ENCODE assay signal across 28 cellular contexts in the genomic region with DNA sequence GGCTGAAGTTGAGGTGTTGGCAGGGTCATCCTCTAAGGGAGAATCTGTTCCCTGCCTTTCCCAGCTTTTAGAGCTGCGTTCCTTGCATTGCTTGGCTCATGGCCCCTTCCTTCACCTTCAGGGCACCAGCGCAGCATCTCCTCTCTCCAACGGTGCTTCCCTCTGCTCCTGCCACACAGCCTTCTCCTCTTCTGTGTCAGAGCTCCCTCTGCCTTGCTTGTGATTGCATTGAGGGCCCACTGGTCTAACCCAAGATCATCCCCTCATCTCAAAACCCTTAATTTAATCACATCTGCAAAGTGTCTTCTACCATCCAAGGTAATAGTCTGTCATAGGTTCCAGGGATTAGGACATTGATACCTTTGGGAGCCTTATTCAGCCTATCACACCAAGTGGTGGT.
DNase-seq lines count a peak whose midpoint lies in the region; ATAC-seq, FAIRE-seq and TF ChIP-seq lines count a peak whose summit lies in the region.
"Had no signal": no experiment of that assay in that cellular context is flagged by ENCODE, and none has a peak within 500 bp of the region (broad histone marks: within the 10 kb centered on the region; RNA-seq: fewer than 3 reads in every experiment).

No MANE protein-coding gene starts in this region.

- H3K79me1 ChIP-seq in H1 (ENCODE audit: low read depth, low read length) = no peaks in the 10 kb centered on the region

- H4K91ac ChIP-seq in H1 (replicated peaks; ENCODE audit: insufficient read length, low read length) = no peak overlapping the region

- H3K4ac ChIP-seq in H1 (replicated peaks; ENCODE audit: insufficient read length, low read depth, low read length) = no peak overlapping the region

- CTCF ChIA-PET in A549 (lab: Yijun Ruan, JAX) = interaction anchor here (0.8 to 6.8 kb wide), 3 partner anchors 76 to 114 kb away, joined by 3 to 24 read pairs (median 5); no protein-coding TSS in a partner anchor
- CTCF ChIA-PET in H1 (lab: Charles Lee; ENCODE audit: partially characterized antibody) = interaction anchor here (0.5 to 3.1 kb wide), 5 partner anchors 10 to 764 kb away, joined by 3 to 13 read pairs (median 3); no protein-coding TSS in a partner anchor

- ATAC-seq in A549 = peak; percentile 32 to 69; a peak in 3 of 6 replicates
- ATAC-seq: left lobe of liver, psoas muscle had no signal

- no peak overlapping the region for H3K14ac ChIP-seq in H1 (ENCODE audit: insufficient read length)

- TF ChIP-seq CTCF in A549 (IDR thresholded peaks at IDR 0.05) (0 out of 3 replicates have a peak, but pooled peaks have one; percentile 8), GM12864 (IDR thresholded peaks at IDR 0.05; ENCODE audit: low read depth, low read length, missing control alignments) (peak; percentile 4), H1 (IDR thresholded peaks at IDR 0.05; ENCODE audit: control extremely low read depth in 1 of 3, insufficient read depth in 1 of 3, low read depth in 1 of 3, low read length in 3 of 3) (peak in 2 of 3 experiments; percentile 19 to 24; a peak in 2 of 4 replicates)

- H3K9me3 ChIP-seq in A549 (no peaks in the 10 kb centered on the region), H1 (ENCODE audit: insufficient read depth in 2 of 2, low read depth in 1 of 2, low read length in 1 of 2) (0 out of 4 replicates have a peak, but pooled peaks cover 0 to 3% of the 10 kb centered on the region in 2 experiments)
- H3K9me3 ChIP-seq: psoas muscle, sigmoid colon, stomach had no signal

- no peak overlapping the region for H2BK5ac ChIP-seq in H1 (ENCODE audit: low read depth, low read length)

- TF ChIP-seq POLR2A in A549 (IDR thresholded peaks at IDR 0.05; ENCODE audit: low read length) = no peak
- TF ChIP-seq POLR2A in H1 (IDR thresholded peaks at IDR 0.05; ENCODE audit: control extremely low read depth in 1 of 2, low read depth in 2 of 2, low read length in 2 of 2) = no peak

- no peak overlapping the region for H4K5ac ChIP-seq in H1 (ENCODE audit: insufficient read length, low read depth, low read length)

- TF ChIP-seq EP300 in A549 (IDR thresholded peaks at IDR 0.05) (no peak), H1 (IDR thresholded peaks at IDR 0.05; ENCODE audit: borderline replicate concordance in 1 of 2, low read depth in 2 of 2, low read length in 2 of 2) (no peak)

- H3K27me3 ChIP-seq in H1 (replicated peaks in 1 of 4; ENCODE audit: control insufficient read depth in 3 of 4, extremely low read depth in 1 of 4, insufficient read depth in 3 of 4, low read length in 3 of 4) = no peaks in the 10 kb centered on the region; a peak in 2 of 7 replicates

- no peak overlapping the region for H2AK5ac ChIP-seq in H1 (ENCODE audit: low read depth, low read length)

- peak; percentile 24 to 49; a peak in 2 of 5 replicates for TF ChIP-seq RAD21 in A549 (conservative IDR thresholded peaks at IDR 0.05 in 1 of 2, IDR thresholded peaks at IDR 0.05 in 1 of 2)
- TF ChIP-seq RAD21 in H1 (IDR thresholded peaks at IDR 0.05 in 1 of 2, conservative IDR thresholded peaks at IDR 0.05 in 1 of 2; ENCODE audit: low read depth in 2 of 2, low read length in 2 of 2) = peak; percentile 45 to 63

- H3K36me3 ChIP-seq in H1 (ENCODE audit: control insufficient read depth in 2 of 4, insufficient read depth in 4 of 4, low read length in 3 of 4) = no peaks in the 10 kb centered on the region; a peak in 1 of 8 replicates
- H3K36me3 ChIP-seq: sigmoid colon, stomach had no signal

- H3K4me2 ChIP-seq in A549 = no peak overlapping the region
- no peak overlapping the region for H3K4me2 ChIP-seq in H1 (ENCODE audit: insufficient read depth in 1 of 2, low read depth in 2 of 2, low read length in 2 of 2)

- H3K9ac ChIP-seq in H1 (replicated peaks in 1 of 4; ENCODE audit: extremely low read depth in 1 of 4, low read depth in 3 of 4, low read length in 3 of 4) = no peak overlapping the region

- H2BK20ac ChIP-seq in H1 (ENCODE audit: low read length) = no peak overlapping the region

- FAIRE-seq in A549 (lab: Jason Lieb, UNC) = no peak
- no peak for FAIRE-seq in H1 (lab: Jason Lieb, UNC)
- FAIRE-seq: colon, GM18507, islet of Langerhans, urothelium cell line had no signal

- POLR2A ChIA-PET in A549 (lab: Yijun Ruan, JAX) (no interaction called here), H1 (lab: Charles Lee; ENCODE audit: partially characterized antibody) (no interaction called here)

- H3K4me3 ChIP-seq in A549 (no peak overlapping the region), GM12864 (ENCODE audit: low read depth, low read length) (no peak overlapping the region), H1 (ENCODE audit: extremely low read depth in 1 of 4, insufficient read depth in 2 of 4, low read depth in 3 of 4, low read length in 4 of 4) (no peak overlapping the region)
- H3K4me3 ChIP-seq: psoas muscle, sigmoid colon, stomach had no signal

- H3K23ac ChIP-seq in H1 (ENCODE audit: insufficient read length) = no peak overlapping the region

- DNase-seq in A549 (ENCODE audit: low read depth in 1 of 2, low spot score in 1 of 2) = peak in 1 of 2 experiments; percentile 5
- no peak for DNase-seq in GM12864 (ENCODE audit: low read depth)
- DNase-seq in OCI-M1 (lab: John Stamatoyannopoulos, UW) = peak; percentile 21
- no peak for DNase-seq in H1 (ENCODE audit: low read depth in 1 of 2, low spot score in 2 of 2)
- no peak for DNase-seq in NCI-H2227 treated with DMSO at 0.1 percent for 48 hours (lab: John Stamatoyannopoulos, UW)
- DNase-seq in hypothalamus (lab: John Stamatoyannopoulos, UW) = no peak
- DNase-seq in NCI-H446 (lab: John Stamatoyannopoulos, UW) = no peak
- DNase-seq: activated CD4-positive, alpha-beta T cell treated with anti-CD3 and anti-CD28 coated beads for 48 hours; activated CD8-positive, alpha-beta memory T cell treated with anti-CD3 and anti-CD28 coated beads for 24 hours; activated effector memory CD4-positive, alpha-beta T cell treated with Interleukin-2 at 50 U/mL for 16 hours; activated T-cell treated with anti-CD3 and anti-CD28 coated beads for 4 hours; GDM1; glutamatergic neuron; H7; NCI-H1436; NCI-H2081; NCI-H226; NCI-H748 treated with DMSO at 0.1 percent for 48 hours; psoas muscle; sigmoid colon; stimulated activated CD4-positive, alpha-beta T cell treated with anti-CD3 and anti-CD28 coated beads, Interleukin-12 subunit alpha, Interleukin-12 subunit beta, amount 100 ng/mL, for 4 hours; stimulated activated CD4-positive, alpha-beta T cell treated with anti-CD3 and anti-CD28 coated beads, Interleukin-2, amount 100 ng/mL, for 48 hours; stomach had no signal

- H2BK120ac ChIP-seq in H1 (replicated peaks; ENCODE audit: low read depth, low read length) = no peak overlapping the region

- no peak overlapping the region for H2BK12ac ChIP-seq in H1 (ENCODE audit: low read depth, low read length)

- H3K18ac ChIP-seq in H1 (ENCODE audit: extremely low read depth, low read length) = no peak overlapping the region

- H3K4me1 ChIP-seq in A549 (no peaks in the 10 kb centered on the region), H1 (replicated peaks in 1 of 4; ENCODE audit: control insufficient read depth in 3 of 4, insufficient read depth in 4 of 4, low read length in 3 of 4) (peaks cover 0 to 12% (median 8%) of the 10 kb centered on the region in 4 experiments; a peak in 4 of 7 replicates)

- H3K27ac ChIP-seq in A549 (no peak overlapping the region), H1 (ENCODE audit: low read depth, low read length) (no peak overlapping the region)
- H3K27ac ChIP-seq: psoas muscle, sigmoid colon, stomach had no signal

- no peak overlapping the region for H2BK15ac ChIP-seq in H1 (ENCODE audit: low read length)

- H3K79me2 ChIP-seq in H1 (ENCODE audit: control insufficient read depth in 1 of 2, insufficient read depth in 2 of 2, low read length in 2 of 2) = no peaks in the 10 kb centered on the region

- 67% methylated on average over 3 of the region's 3 CpGs for WGBS in A549 (ENCODE audit: missing lambda C conversion rate)
- 85% methylated on average over 3 of the region's 3 CpGs; no CpG with 5 or more reads in 1 of the 2 experiments for WGBS in H1 (ENCODE audit: extremely low coverage in 1 of 2, insufficient coverage in 1 of 2, insufficient read length in 1 of 2, insufficient replicate concordance in 2 of 2, low coverage in 1 of 2, low lambda C conversion rate in 2 of 2, missing lambda C conversion rate in 1 of 2), 2 experiments

- no peak overlapping the region for H4K8ac ChIP-seq in H1 (ENCODE audit: extremely low read depth, insufficient read depth, low read length)

- no peak overlapping the region for H3K56ac ChIP-seq in H1 (replicated peaks; ENCODE audit: insufficient read length, low read depth, low read length)

- H2AFZ ChIP-seq in H1 (ENCODE audit: low read length) = no peak overlapping the region

- H4K20me1 ChIP-seq in H1 (replicated peaks in 1 of 2; ENCODE audit: control insufficient read depth in 1 of 2, insufficient read depth in 2 of 2, low read length in 2 of 2) = no peaks in the 10 kb centered on the region

- H3K23me2 ChIP-seq in H1 (ENCODE audit: low read depth, low read length) = no peaks in the 10 kb centered on the region

TF ChIP-seq in A549, 52 proteins besides CTCF, POLR2A, EP300 and RAD21 (continues in another document):
- TF ChIP-seq SMC3 (IDR thresholded peaks at IDR 0.05) = 0 out of 3 replicates have a peak, but pooled peaks have one; percentile 23
- no peak for TF ChIP-seq CBX2 (IDR thresholded peaks at IDR 0.05; ENCODE audit: borderline replicate concordance, low read depth)
- no peak for TF ChIP-seq JUN (IDR thresholded peaks at IDR 0.05)
- TF ChIP-seq ZFP36 (IDR thresholded peaks at IDR 0.05; ENCODE audit: borderline replicate concordance, partially characterized antibody) = no peak
- TF ChIP-seq, protein P1, sequence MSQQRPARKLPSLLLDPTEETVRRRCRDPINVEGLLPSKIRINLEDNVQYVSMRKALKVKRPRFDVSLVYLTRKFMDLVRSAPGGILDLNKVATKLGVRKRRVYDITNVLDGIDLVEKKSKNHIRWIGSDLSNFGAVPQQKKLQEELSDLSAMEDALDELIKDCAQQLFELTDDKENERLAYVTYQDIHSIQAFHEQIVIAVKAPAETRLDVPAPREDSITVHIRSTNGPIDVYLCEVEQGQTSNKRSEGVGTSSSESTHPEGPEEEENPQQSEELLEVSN (IDR thresholded peaks at IDR 0.05; ENCODE audit: borderline replicate concordance, low read depth) = no peak

TF ChIP-seq in H1, 55 proteins besides CTCF, POLR2A, EP300 and RAD21 (continues in another document):
- no peak for TF ChIP-seq BACH1 (IDR thresholded peaks at IDR 0.05; ENCODE audit: low read length)
- TF ChIP-seq KDM1A (IDR thresholded peaks at IDR 0.05; ENCODE audit: borderline replicate concordance, low read length) = no peak
- TF ChIP-seq SP4 (IDR thresholded peaks at IDR 0.05; ENCODE audit: low read length) = no peak

Comparison
In these comparisons a context has a peak if more than half of its experiments do, and no peak if none do; other contexts are left out.
1. Of the 18 proteins assayed by ChIP-seq in both H1 and A549: peak only in H1: none; only in A549: none; in both: CTCF and RAD21; in neither: 16.